1 cellular context compared by ENCODE assay signal in genomic region chr17:44063704-44064639, GRCh38.
A peak's percentile ranks its signal among the peaks of the same experiment; 100 is the strongest.
TF ChIP-seq lines count a peak whose summit lies in the region.

No MANE protein-coding gene starts in this region.

TF ChIP-seq in GM12878, 131 proteins besides CTCF, POLR2A, EP300 and RAD21:
- no peak for TF ChIP-seq CREB1 (IDR thresholded peaks at IDR 0.05; ENCODE audit: low read depth)
- no peak for TF ChIP-seq HDAC6 (IDR thresholded peaks at IDR 0.05; ENCODE audit: unreplicated experiment)
- TF ChIP-seq BHLHE40 (IDR thresholded peaks at IDR 0.05; ENCODE audit: borderline replicate concordance in 1 of 2, low read depth in 2 of 2, low read length in 1 of 2): 0 out of 4 replicates have a peak, but pooled peaks of 1 of the 2 experiments have one; percentile 12
- no peak for TF ChIP-seq NR2C2 (IDR thresholded peaks at IDR 0.05; ENCODE audit: borderline replicate concordance, control insufficient read depth, insufficient read length, low read depth)
- TF ChIP-seq USF2 (IDR thresholded peaks at IDR 0.05; ENCODE audit: borderline replicate concordance, low read depth, low read length): no peak
